In genomic region chr10:27152687-27153086, GRCh38 we compare ENCODE assay signal across 9 cellular contexts. TPM values are rescaled to one million over a fixed set of nuclear protein-coding genes. Genes with fewer than 3 reads are reported as not detected.
A peak's percentile ranks its signal among the peaks of the same experiment; 100 is the strongest.
DNase-seq lines count a peak whose midpoint lies in the region; ATAC-seq lines count a peak whose summit lies in the region.
"Had no signal": no experiment of that assay in that cellular context is flagged by ENCODE, and none has a peak within 500 bp of the region (broad histone marks: within the 10 kb centered on the region; RNA-seq: fewer than 3 reads in every experiment).

No MANE protein-coding gene starts in this region.

- peaks cover 21% of the 10 kb centered on the region for H3K36me3 ChIP-seq in iPS-20b (ENCODE audit: insufficient read depth, low read depth, low read length)

- H3K36me3 Mint-ChIP-seq in T-helper 2 cell treated with Interferon-gamma antibody and Interleukin-4, amounts not matched to agents 5 μg/mL and 100 μg/mL, for 36 hours (ENCODE audit: low read depth): peaks cover 39% of the 10 kb centered on the region
- H3K36me3 Mint-ChIP-seq in activated T-helper 1 cell treated with anti-CD3 and anti-CD28 coated beads, Interleukin-12 subunit alpha, Interleukin-12 subunit beta, Interleukin-2, Interleukin-4 antibody, amounts not matched to agents 30 ng/mL and 10 ng/mL and 1 ng/mL, durations not matched to agents 14 hours and 24 hours and 36 hours (ENCODE audit: low read depth): peaks cover 44% of the 10 kb centered on the region

- peaks cover 13% of the 10 kb centered on the region; the same call in 1 of the 2 replicates for H3K4me1 ChIP-seq in iPS-20b (ENCODE audit: insufficient read depth, low read length)

- peak overlapping the region; percentile 99 for H3K27ac Mint-ChIP-seq in T-helper 2 cell treated with Interferon-gamma antibody and Interleukin-4, amounts not matched to agents 5 μg/mL and 100 μg/mL, for 36 hours
- H3K27ac Mint-ChIP-seq in activated T-helper 1 cell treated with anti-CD3 and anti-CD28 coated beads, Interleukin-12 subunit alpha, Interleukin-12 subunit beta, Interleukin-2, Interleukin-4 antibody, amounts not matched to agents 30 ng/mL and 10 ng/mL and 1 ng/mL, durations not matched to agents 14 hours and 24 hours and 36 hours: peak overlapping the region; percentile 99
- H3K27ac Mint-ChIP-seq in stimulated activated naive CD8-positive, alpha-beta T cell treated with anti-CD3 and anti-CD28 coated beads, Interleukin-15, amount 100 ng/mL, for 72 hours: peak overlapping the region; percentile 100

- in situ Hi-C loops in G401 (cut with HindIII; ENCODE audit: low sequenced_read_pairs): no loop called here

- H3K27ac ChIP-seq in iPS-20b (ENCODE audit: low read length): no peak overlapping the region

- intact Hi-C loops in activated T-helper 1 cell treated with anti-CD3 and anti-CD28 coated beads, Interleukin-12 subunit alpha, Interleukin-12 subunit beta, Interleukin-2, Interleukin-4 antibody, amounts not matched to agents 30 ng/mL and 10 ng/mL and 1 ng/mL, durations not matched to agents 14 hours and 24 hours and 36 hours (cut with micrococcal nuclease): loop anchor here (2.0 kb wide), 1 partner anchor 14 kb away; no protein-coding TSS in a partner anchor

- peaks cover 33% of the 10 kb centered on the region for H3K4me1 Mint-ChIP-seq in T-helper 2 cell treated with Interferon-gamma antibody and Interleukin-4, amounts not matched to agents 5 μg/mL and 100 μg/mL, for 36 hours (ENCODE audit: low read depth)
- peaks cover 49% of the 10 kb centered on the region for H3K4me1 Mint-ChIP-seq in activated T-helper 1 cell treated with anti-CD3 and anti-CD28 coated beads, Interleukin-12 subunit alpha, Interleukin-12 subunit beta, Interleukin-2, Interleukin-4 antibody, amounts not matched to agents 30 ng/mL and 10 ng/mL and 1 ng/mL, durations not matched to agents 14 hours and 24 hours and 36 hours (ENCODE audit: low read depth)
- peaks cover 58% of the 10 kb centered on the region for H3K4me1 Mint-ChIP-seq in stimulated activated naive CD8-positive, alpha-beta T cell treated with anti-CD3 and anti-CD28 coated beads, Interleukin-15, amount 100 ng/mL, for 72 hours

- H3K9me3 Mint-ChIP-seq in T-helper 2 cell treated with Interferon-gamma antibody and Interleukin-4, amounts not matched to agents 5 μg/mL and 100 μg/mL, for 36 hours: no peaks in the 10 kb centered on the region
- no peaks in the 10 kb centered on the region for H3K9me3 Mint-ChIP-seq in activated T-helper 1 cell treated with anti-CD3 and anti-CD28 coated beads, Interleukin-12 subunit alpha, Interleukin-12 subunit beta, Interleukin-2, Interleukin-4 antibody, amounts not matched to agents 30 ng/mL and 10 ng/mL and 1 ng/mL, durations not matched to agents 14 hours and 24 hours and 36 hours
- H3K9me3 Mint-ChIP-seq in stimulated activated naive CD8-positive, alpha-beta T cell treated with anti-CD3 and anti-CD28 coated beads, Interleukin-15, amount 100 ng/mL, for 72 hours: no peaks in the 10 kb centered on the region

- no peak for ATAC-seq in stimulated activated naive CD8-positive, alpha-beta T cell treated with anti-CD3 and anti-CD28 coated beads, Interleukin-15, amount 100 ng/mL, for 72 hours

- peak overlapping the region; percentile 99; the same call in 1 of the 2 replicates for H3K9ac ChIP-seq in iPS-20b (ENCODE audit: low read depth, low read length)

- H3K9me3 ChIP-seq in iPS-20b (ENCODE audit: insufficient read depth, low read depth, low read length): no peaks in the 10 kb centered on the region

- DNase-seq in T-helper 2 cell treated with Interferon-gamma antibody and Interleukin-4, amounts not matched to agents 5 μg/mL and 100 μg/mL, for 36 hours (ENCODE audit: low spot score): no peak
- DNase-seq in T-helper 2 cell: no peak
- DNase-seq in activated T-helper 1 cell treated with anti-CD3 and anti-CD28 coated beads, Interleukin-12 subunit alpha, Interleukin-12 subunit beta, Interleukin-2, Interleukin-4 antibody, amounts not matched to agents 30 ng/mL and 10 ng/mL and 1 ng/mL, durations not matched to agents 14 hours and 24 hours and 36 hours (ENCODE audit: low spot score): no peak
- no peak for DNase-seq in stimulated activated naive CD8-positive, alpha-beta T cell treated with anti-CD3 and anti-CD28 coated beads, Interleukin-15, amount 100 ng/mL, for 72 hours
- no peak for DNase-seq in NCI-H1105 treated with DMSO at 0.1 percent for 48 hours (lab: John Stamatoyannopoulos, UW)
- DNase-seq in NCI-H510A (lab: John Stamatoyannopoulos, UW): no peak
- no peak for DNase-seq in G401 (ENCODE audit: low spot score)
- DNase-seq: stimulated activated CD4-positive, alpha-beta T cell treated with anti-CD3 and anti-CD28 coated beads, Interleukin-12 subunit alpha, Interleukin-12 subunit beta, amount 100 ng/mL, for 4 hours had no signal

- H3K4me3 Mint-ChIP-seq in T-helper 2 cell treated with Interferon-gamma antibody and Interleukin-4, amounts not matched to agents 5 μg/mL and 100 μg/mL, for 36 hours: peak overlapping the region; percentile 95
- peak overlapping the region; percentile 99 for H3K4me3 Mint-ChIP-seq in activated T-helper 1 cell treated with anti-CD3 and anti-CD28 coated beads, Interleukin-12 subunit alpha, Interleukin-12 subunit beta, Interleukin-2, Interleukin-4 antibody, amounts not matched to agents 30 ng/mL and 10 ng/mL and 1 ng/mL, durations not matched to agents 14 hours and 24 hours and 36 hours
- H3K4me3 Mint-ChIP-seq in stimulated activated naive CD8-positive, alpha-beta T cell treated with anti-CD3 and anti-CD28 coated beads, Interleukin-15, amount 100 ng/mL, for 72 hours: peak overlapping the region; percentile 96 to 100

- no peaks in the 10 kb centered on the region for H3K27me3 ChIP-seq in iPS-20b (ENCODE audit: insufficient read depth, low read length)

- no peaks in the 10 kb centered on the region for H3K27me3 Mint-ChIP-seq in T-helper 2 cell treated with Interferon-gamma antibody and Interleukin-4, amounts not matched to agents 5 μg/mL and 100 μg/mL, for 36 hours (ENCODE audit: low read depth)
- H3K27me3 Mint-ChIP-seq in activated T-helper 1 cell treated with anti-CD3 and anti-CD28 coated beads, Interleukin-12 subunit alpha, Interleukin-12 subunit beta, Interleukin-2, Interleukin-4 antibody, amounts not matched to agents 30 ng/mL and 10 ng/mL and 1 ng/mL, durations not matched to agents 14 hours and 24 hours and 36 hours (ENCODE audit: insufficient read depth): no peaks in the 10 kb centered on the region
- H3K27me3 Mint-ChIP-seq in stimulated activated naive CD8-positive, alpha-beta T cell treated with anti-CD3 and anti-CD28 coated beads, Interleukin-15, amount 100 ng/mL, for 72 hours: no peaks in the 10 kb centered on the region

- peak overlapping the region; percentile 99 for H3K4me3 ChIP-seq in iPS-20b (ENCODE audit: low read length)

RNA-seq across cellular contexts. Expression of gene YME1L1, which starts 1.5 kb away (rescaled TPM):
- 142 and 146 TPM in 2 replicates for total RNA-seq in activated T-helper 1 cell treated with anti-CD3 and anti-CD28 coated beads, Interleukin-12 subunit alpha, Interleukin-12 subunit beta, Interleukin-2, Interleukin-4 antibody, amounts not matched to agents 30 ng/mL and 10 ng/mL and 1 ng/mL, durations not matched to agents 14 hours and 24 hours and 36 hours
- total RNA-seq in G401 (2014; rRNA removed; shearing (Covaris generic)): 77.0 and 109 TPM in 2 replicates

RNA-seq across cellular contexts. Expression of gene MASTL, which starts 2.5 kb away (rescaled TPM):
- total RNA-seq in activated T-helper 1 cell treated with anti-CD3 and anti-CD28 coated beads, Interleukin-12 subunit alpha, Interleukin-12 subunit beta, Interleukin-2, Interleukin-4 antibody, amounts not matched to agents 30 ng/mL and 10 ng/mL and 1 ng/mL, durations not matched to agents 14 hours and 24 hours and 36 hours: 33.2 and 33.7 TPM in 2 replicates
- total RNA-seq in G401 (2014; rRNA removed; shearing (Covaris generic)): 19.0 and 27.4 TPM in 2 replicates

RNA-seq across cellular contexts. Expression of gene ANKRD26, which starts 52.4 kb away (rescaled TPM):
- total RNA-seq in activated T-helper 1 cell treated with anti-CD3 and anti-CD28 coated beads, Interleukin-12 subunit alpha, Interleukin-12 subunit beta, Interleukin-2, Interleukin-4 antibody, amounts not matched to agents 30 ng/mL and 10 ng/mL and 1 ng/mL, durations not matched to agents 14 hours and 24 hours and 36 hours: 4.3 and 7.0 TPM in 2 replicates
- 6.3 and 8.5 TPM in 2 replicates for total RNA-seq in G401 (2014; rRNA removed; shearing (Covaris generic))
